29 cellular contexts compared by ENCODE assay signal in the genomic region with DNA sequence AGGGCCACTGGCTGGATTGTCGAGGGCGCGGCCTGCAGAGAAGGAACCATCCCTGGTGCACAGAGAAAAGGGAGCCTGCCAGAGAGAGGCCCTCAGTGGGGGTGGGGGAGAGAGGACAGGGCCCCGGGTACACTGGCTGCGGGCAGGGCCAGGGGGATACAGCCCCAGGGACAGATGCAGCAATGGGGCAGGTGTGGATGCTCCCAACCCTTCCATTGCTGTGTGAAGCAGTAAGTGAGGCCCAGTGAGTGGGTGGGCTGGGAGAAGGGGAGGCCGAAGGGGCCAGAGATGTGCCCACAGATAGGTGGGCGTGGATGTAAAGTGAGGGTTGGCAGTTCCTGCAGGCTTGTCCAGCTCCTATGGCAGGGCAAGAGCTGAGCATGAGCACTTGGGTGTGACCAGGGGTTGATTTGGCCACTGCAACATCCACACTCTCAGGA. TPM values are rescaled to one million over a fixed set of nuclear protein-coding genes. Genes with fewer than 3 reads are reported as not detected.
DNase-seq lines count a peak whose midpoint lies in the region; ATAC-seq, FAIRE-seq and TF ChIP-seq lines count a peak whose summit lies in the region.
"Had no signal": no experiment of that assay in that cellular context is flagged by ENCODE, and none has a peak within 500 bp of the region (broad histone marks: within the 10 kb centered on the region; RNA-seq: fewer than 3 reads in every experiment).

No MANE protein-coding gene starts in this region.

- H3K27me3 ChIP-seq in RWPE2 (ENCODE audit: insufficient read depth, poor library complexity, severe bottlenecking) (no peaks in the 10 kb centered on the region), right lobe of liver (no peaks in the 10 kb centered on the region), upper lobe of right lung (no peaks in the 10 kb centered on the region)
- H3K27me3 ChIP-seq: SJSA1 had no signal

- H3K36me3 ChIP-seq in RWPE2 (ENCODE audit: low read depth) (no peaks in the 10 kb centered on the region), right lobe of liver (peaks cover 0 to 81% (median 29%) of the 10 kb centered on the region in 4 donors), upper lobe of right lung (no peaks in the 10 kb centered on the region)
- H3K36me3 ChIP-seq: SJSA1 had no signal

- no peak overlapping the region for H3K4me3 ChIP-seq in RWPE2 (ENCODE audit: severe bottlenecking)
- no peak overlapping the region for H3K4me3 ChIP-seq in right lobe of liver
- no peak overlapping the region for H3K4me3 ChIP-seq in upper lobe of right lung
- H3K4me3 ChIP-seq: GM12878, SJSA1 had no signal

- no peak overlapping the region for H3K27ac ChIP-seq in RWPE2 (ENCODE audit: poor library complexity, severe bottlenecking)
- peak overlapping the region in 1 of 3 donors; percentile 77 for H3K27ac ChIP-seq in right lobe of liver
- no peak overlapping the region for H3K27ac ChIP-seq in upper lobe of right lung

- no peaks in the 10 kb centered on the region for H3K9me3 ChIP-seq in RWPE2 (ENCODE audit: severe bottlenecking)
- no peaks in the 10 kb centered on the region for H3K9me3 ChIP-seq in right lobe of liver
- no peaks in the 10 kb centered on the region for H3K9me3 ChIP-seq in upper lobe of right lung
- H3K9me3 ChIP-seq: SJSA1 had no signal

- no peak for FAIRE-seq in GM12892 (lab: Jason Lieb, UNC)
- FAIRE-seq: GM12878 had no signal

- intact Hi-C loops in right lobe of liver (cut with DNase I) (no loop called here), upper lobe of right lung (cut with DNase I) (no loop called here)

- ATAC-seq in RWPE2 (ENCODE audit: low read depth) (0 out of 3 replicates have a peak, but pooled peaks have one; percentile 11), right lobe of liver (peak in 3 of 4 donors; percentile 1 to 5 (median 1)), upper lobe of right lung (no peak)
- ATAC-seq: GM12878, HCT116, PC-3 had no signal

- TF ChIP-seq CTCF in RWPE2 (IDR thresholded peaks at IDR 0.05; ENCODE audit: poor library complexity, severe bottlenecking): no peak
- no peak for TF ChIP-seq CTCF in right lobe of liver (IDR thresholded peaks at IDR 0.05)
- no peak for TF ChIP-seq CTCF in upper lobe of right lung (IDR thresholded peaks at IDR 0.05)

- no peaks in the 10 kb centered on the region for H3K4me1 ChIP-seq in RWPE2 (ENCODE audit: insufficient read depth, poor library complexity, severe bottlenecking)
- peaks cover 0 to 73% (median 26%) of the 10 kb centered on the region in 4 donors for H3K4me1 ChIP-seq in right lobe of liver
- H3K4me1 ChIP-seq in upper lobe of right lung: no peaks in the 10 kb centered on the region

- WGBS in right lobe of liver (ENCODE audit: insufficient coverage, low coverage, low lambda C conversion rate, missing lambda C conversion rate): 15% methylated on average over 4 of the region's 7 CpGs

- DNase-seq in GM12892 (ENCODE audit: insufficient read length): peak; percentile 13
- no peak for DNase-seq in RWPE2 (ENCODE audit: low spot score)
- peak in 2 of 3 donors; percentile 68 to 70 for DNase-seq in right lobe of liver
- peak; percentile 59 for DNase-seq in upper lobe of right lung
- no peak for DNase-seq in T1000 (lab: John Stamatoyannopoulos, UW)
- no peak for DNase-seq in ureter (ENCODE audit: low spot score)
- DNase-seq in NCI-H2081 (lab: John Stamatoyannopoulos, UW): no peak
- DNase-seq: DMS 273 treated with DMSO at 0.1 percent for 48 hours; DMS79; EL; GDM1; Karpas-422; NCI-H1092; NCI-H1436; NCI-H187 treated with DMSO at 0.1 percent for 48 hours; NCI-H2107; NCI-H446; NCI-H524 treated with DMSO at 0.1 percent for 48 hours; NCI-H82; NK-92 treated with Interleukin-12 subunit alpha and Interleukin-12 subunit beta, amount 100 ng/mL, for 24 hours; PC-3 had no signal

- TF ChIP-seq POLR2A in GM12892 (IDR thresholded peaks at IDR 0.05; ENCODE audit: low read depth, low read length) (no peak), right lobe of liver (IDR thresholded peaks at IDR 0.05) (no peak)

RNA-seq across cellular contexts. Expression of gene AGXT, which starts 7.4 kb away (rescaled TPM):
- not detected for polyA plus RNA-seq in GM12892 (2012; ENCODE audit: missing spikeins)
- total RNA-seq in right lobe of liver (1,000 to 10,000 TPM in 4 of 6 experiments, 100 to 1,000 TPM in 2; 744 to 1,833 (median 1,254) TPM), upper lobe of right lung (not detected), ureter (0.31 TPM)
- total RNA-seq: A673; CD8-positive, alpha-beta memory T cell; H4; PC-3; Right ventricle myocardium superior had no signal
- polyA plus RNA-seq: CD14-positive monocyte; CD8-positive, alpha-beta memory T cell; GM12878 had no signal

RNA-seq across cellular contexts. Expression of gene MAB21L4, which starts 19.9 kb away (rescaled TPM):
- not detected for polyA plus RNA-seq in GM12892 (2012; ENCODE audit: missing spikeins)
- total RNA-seq in right lobe of liver: 10 to 100 TPM in 1 of 6 experiments, 1 to 10 TPM in 5; 3.7 to 17.0 (median 5.2) TPM
- 22.2 TPM for total RNA-seq in upper lobe of right lung
- total RNA-seq in ureter: 2.5 TPM
- total RNA-seq: A673; CD8-positive, alpha-beta memory T cell; GM12878; H4; Right ventricle myocardium superior had no signal
- polyA plus RNA-seq: CD14-positive monocyte; CD8-positive, alpha-beta memory T cell had no signal

RNA-seq across cellular contexts. Expression of gene CROCC2, which starts 30.1 kb away (rescaled TPM):
- polyA plus RNA-seq in GM12892 (2012; ENCODE audit: missing spikeins): not detected
- total RNA-seq in right lobe of liver (under 1 TPM in 5 of 6 experiments, not detected in 1; 0.06 to 0.15 (median 0.12) TPM), upper lobe of right lung (0.26 TPM), ureter (0.23 TPM)
- total RNA-seq: A673; CD8-positive, alpha-beta memory T cell; GM12878; H4; PC-3; Right ventricle myocardium superior; SJSA1 had no signal
- polyA plus RNA-seq: CD14-positive monocyte; CD8-positive, alpha-beta memory T cell; GM12878 had no signal

RNA-seq across cellular contexts. Expression of gene KIF1A, which starts 56.0 kb away (rescaled TPM):
- 0.08 TPM for polyA plus RNA-seq in GM12892 (2012; ENCODE audit: missing spikeins)
- total RNA-seq in right lobe of liver: under 1 TPM; 0.31 to 0.87 (median 0.56) TPM
- total RNA-seq in upper lobe of right lung: 0.81 TPM
- 1.2 TPM for total RNA-seq in ureter
- total RNA-seq: PC-3, SJSA1 had no signal
- polyA plus RNA-seq: CD14-positive monocyte; CD8-positive, alpha-beta memory T cell had no signal

Comparison
In these comparisons a context has a peak if more than half of its experiments do, and no peak if none do; other contexts are left out.
1. DNase-seq: peak in GM12892 (single experiment), right lobe of liver (2 of 3) and upper lobe of right lung (single experiment); none in RWPE2 (single experiment), T1000 (single experiment), ureter (single experiment) and NCI-H2081 (0 of 2).
2. RNA of gene AGXT, which starts 7.4 kb away (total RNA-seq): 744 to 1,833 TPM in right lobe of liver; not detected in upper lobe of right lung (single experiment) and 0.31 TPM in ureter (single experiment); every median in the first group is over 100 times any median in the second.